24 cellular contexts compared by ENCODE assay signal in the genomic region with DNA sequence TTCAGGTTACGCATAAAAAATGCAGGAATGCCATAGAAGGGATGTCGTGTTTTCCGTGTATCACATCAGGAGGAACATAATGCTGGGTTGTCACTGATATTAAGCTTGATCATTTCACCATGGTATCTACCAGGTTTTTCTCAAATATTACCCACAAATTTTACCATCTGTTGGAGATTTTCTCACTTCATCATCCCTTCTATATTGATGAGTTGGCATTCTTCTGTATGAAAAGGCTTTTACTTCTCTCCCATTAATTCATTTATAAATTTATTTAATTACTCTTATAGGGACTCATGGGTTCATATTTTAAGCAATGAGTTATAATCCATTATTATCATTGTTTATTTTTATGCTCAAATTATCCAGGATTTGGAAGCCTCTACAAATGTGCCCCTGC.
"Had no signal": no experiment of that assay in that cellular context is flagged by ENCODE, and none has a peak within 500 bp of the region (broad histone marks: within the 10 kb centered on the region; RNA-seq: fewer than 3 reads in every experiment).

No MANE protein-coding gene starts in this region.

- H3K27me3 ChIP-seq: esophagus muscularis mucosa, gastrocnemius medialis, heart right ventricle, left lung had no signal

- FAIRE-seq: colon, endothelial cell of umbilical vein, islet of Langerhans, keratinocyte had no signal

- H3K4me3 ChIP-seq: coronary artery, dorsolateral prefrontal cortex, esophagus muscularis mucosa, gastrocnemius medialis, heart right ventricle, left lung, lower lobe of right lung had no signal

- H3K4me3 Mint-ChIP-seq: naive thymus-derived CD4-positive, alpha-beta T cell had no signal

- H3K36me3 Mint-ChIP-seq: naive thymus-derived CD4-positive, alpha-beta T cell had no signal

- H3K4me1 Mint-ChIP-seq: naive thymus-derived CD4-positive, alpha-beta T cell had no signal

- H3K27ac ChIP-seq: coronary artery, dorsolateral prefrontal cortex, esophagus muscularis mucosa, gastrocnemius medialis, heart right ventricle, left lung, lower lobe of right lung had no signal

- H3K27me3 Mint-ChIP-seq: naive thymus-derived CD4-positive, alpha-beta T cell had no signal

- DNase-seq: dermis blood vessel endothelial cell; dorsolateral prefrontal cortex; effector CD4-positive, alpha-beta T cell; effector memory CD4-positive, alpha-beta T cell; foreskin fibroblast; foreskin melanocyte; gastrocnemius medialis; glutamatergic neuron; head of caudate nucleus; heart right ventricle; hippocampal formation; left cardiac atrium; left lung; left ventricle myocardium superior; lower lobe of right lung; mesenchymal stem cell; midbrain; naive thymus-derived CD4-positive, alpha-beta T cell had no signal

- H3K36me3 ChIP-seq: esophagus muscularis mucosa, gastrocnemius medialis, heart right ventricle, left lung, lower lobe of right lung had no signal

- H3K9me3 ChIP-seq: esophagus muscularis mucosa, gastrocnemius medialis, heart right ventricle, left lung, lower lobe of right lung had no signal

- H3K27ac Mint-ChIP-seq: naive thymus-derived CD4-positive, alpha-beta T cell had no signal

- ATAC-seq: gastrocnemius medialis; heart right ventricle; left cardiac atrium; left lung; left ventricle myocardium superior; lower lobe of right lung; naive thymus-derived CD4-positive, alpha-beta T cell had no signal
